Comparison of ENCODE assay signal across 1 cellular context in genomic region chr20:42007251-42007650, GRCh38.
TF ChIP-seq lines count a peak whose summit lies in the region.

No MANE protein-coding gene starts in this region.

TF ChIP-seq in H1, 55 proteins besides CTCF, POLR2A, EP300 and RAD21 (continued from another document):
- no peak for TF ChIP-seq CHD7 (IDR thresholded peaks at IDR 0.05; ENCODE audit: insufficient replicate concordance, low read length)
- no peak for TF ChIP-seq BACH1 (IDR thresholded peaks at IDR 0.05; ENCODE audit: low read length)
- no peak for TF ChIP-seq FOSL1 (IDR thresholded peaks at IDR 0.05; ENCODE audit: insufficient read depth, low read depth, low read length)
- TF ChIP-seq POLR2AphosphoS5 (IDR thresholded peaks at IDR 0.05; ENCODE audit: low read depth, low read length), result no peak
- TF ChIP-seq GABPA (IDR thresholded peaks at IDR 0.05; ENCODE audit: borderline replicate concordance, insufficient read depth, low read length), result no peak
TF ChIP-seq in H1: peak in this region for 0.
